1 cellular context compared by ENCODE assay signal in genomic region chr17:21297026-21297520, GRCh38.
TF ChIP-seq lines count a peak whose summit lies in the region.

No MANE protein-coding gene starts in this region.

TF ChIP-seq in WTC11, 78 proteins besides CTCF, POLR2A, EP300 and RAD21 (continued from another document):
- no peak for TF ChIP-seq EMX1 (CRISPR knock-in tag; IDR thresholded peaks at IDR 0.05)
- no peak for TF ChIP-seq KAT7 (CRISPR knock-in tag; IDR thresholded peaks at IDR 0.05; ENCODE audit: borderline replicate concordance)
- no peak for TF ChIP-seq GRHL2 (CRISPR knock-in tag; IDR thresholded peaks at IDR 0.05; ENCODE audit: insufficient replicate concordance, severe bottlenecking)
- TF ChIP-seq GABPB1 (CRISPR knock-in tag; IDR thresholded peaks at IDR 0.05): no peak
- TF ChIP-seq CBFB (CRISPR knock-in tag; IDR thresholded peaks at IDR 0.05; ENCODE audit: low read depth): no peak
- TF ChIP-seq USF2 (CRISPR knock-in tag; IDR thresholded peaks at IDR 0.05): no peak
- TF ChIP-seq PRRX2 (CRISPR knock-in tag; IDR thresholded peaks at IDR 0.05): no peak
- TF ChIP-seq MYBL2 (CRISPR knock-in tag; IDR thresholded peaks at IDR 0.05): no peak
- no peak for TF ChIP-seq ZNF317 (CRISPR knock-in tag; IDR thresholded peaks at IDR 0.05; ENCODE audit: borderline replicate concordance, low read depth)
TF ChIP-seq in WTC11: peak in this region for 0.
